ENCODE assay signal across 9 cellular contexts in genomic region chr20:63441777-63442493, GRCh38. TPM values are rescaled to one million over a fixed set of nuclear protein-coding genes. Genes with fewer than 3 reads are reported as not detected.
DNase-seq lines count a peak whose midpoint lies in the region; ATAC-seq and TF ChIP-seq lines count a peak whose summit lies in the region.
"Had no signal": no experiment of that assay in that cellular context is flagged by ENCODE, and none has a peak within 500 bp of the region (broad histone marks: within the 10 kb centered on the region; RNA-seq: fewer than 3 reads in every experiment).

No MANE protein-coding gene starts in this region.

- no peak for TF ChIP-seq POLR2A in body of pancreas (IDR thresholded peaks at IDR 0.05)

- no peaks in the 10 kb centered on the region for H3K36me3 Mint-ChIP-seq in stimulated activated naive B cell treated with anti-CD40 and anti-IgM and Interleukin-4, amounts not matched to agents 10 μg/mL and 1 μg/mL and 100 μg/mL, for 72 hours

- peak overlapping the region; percentile 23 to 41 for H3K4me3 Mint-ChIP-seq in stimulated activated naive B cell treated with anti-CD40 and anti-IgM and Interleukin-4, amounts not matched to agents 10 μg/mL and 1 μg/mL and 100 μg/mL, for 72 hours

- H3K9me3 Mint-ChIP-seq in stimulated activated naive B cell treated with anti-CD40 and anti-IgM and Interleukin-4, amounts not matched to agents 10 μg/mL and 1 μg/mL and 100 μg/mL, for 72 hours = peaks cover 9% of the 10 kb centered on the region in 2 donors

- H3K4me3 ChIP-seq in body of pancreas (no peak overlapping the region), lower lobe of right lung (no peak overlapping the region)

- WGBS in body of pancreas, 2 donors = 30 to 49% methylated on average over 8 to 18 of the region's 18 CpGs

- H3K4me1 Mint-ChIP-seq in stimulated activated naive B cell treated with anti-CD40 and anti-IgM and Interleukin-4, amounts not matched to agents 10 μg/mL and 1 μg/mL and 100 μg/mL, for 72 hours = peaks cover 21 to 23% of the 10 kb centered on the region in 2 donors

- peaks cover 31 to 55% of the 10 kb centered on the region in 2 donors for H3K27me3 Mint-ChIP-seq in stimulated activated naive B cell treated with anti-CD40 and anti-IgM and Interleukin-4, amounts not matched to agents 10 μg/mL and 1 μg/mL and 100 μg/mL, for 72 hours

- TF ChIP-seq CTCF in body of pancreas (IDR thresholded peaks at IDR 0.05) = peak in 5 of 7 experiments; percentile 15 to 36 (median 27)
- TF ChIP-seq CTCF in lower lobe of right lung (IDR thresholded peaks at IDR 0.05) = peak; percentile 25

- H3K4me1 ChIP-seq in body of pancreas = no peaks in the 10 kb centered on the region
- H3K4me1 ChIP-seq in lower lobe of right lung = no peaks in the 10 kb centered on the region

- H3K27ac ChIP-seq in body of pancreas = no peak overlapping the region
- no peak overlapping the region for H3K27ac ChIP-seq in lower lobe of right lung

- in situ Hi-C loops in KBM-7 (cut with MboI; ENCODE audit: low pct_unique_long_range_greater_than_20kb, low sequenced_read_pairs) = no loop called here

- peak; percentile 26 for DNase-seq in EL
- peak; percentile 80 for DNase-seq in KBM-7
- DNase-seq in UCSD-AML1 (lab: John Stamatoyannopoulos, UW; ENCODE audit: unreplicated experiment) = peak; percentile 83
- DNase-seq in body of pancreas = peak; percentile 43 to 74 (median 56)
- peak; percentile 58 for DNase-seq in lower lobe of right lung
- DNase-seq in stimulated activated naive B cell treated with anti-CD40 and anti-IgM and Interleukin-4, amounts not matched to agents 10 μg/mL and 1 μg/mL and 100 μg/mL, for 72 hours = peak; percentile 47
- no peak for DNase-seq in middle frontal gyrus (ENCODE audit: extremely low spot score, low spot score)

- peak; percentile 49 for ATAC-seq in body of pancreas
- peak; percentile 28 to 37 for ATAC-seq in lower lobe of right lung
- ATAC-seq in stimulated activated naive B cell treated with anti-CD40 and anti-IgM and Interleukin-4, amounts not matched to agents 10 μg/mL and 1 μg/mL and 100 μg/mL, for 72 hours (replicated peaks) = peak; percentile 54 to 65
- no peak for ATAC-seq in HG03439 (IDR thresholded peaks at IDR 0.05; ENCODE audit: unreplicated experiment)

- peak overlapping the region; percentile 72 for H3K27ac Mint-ChIP-seq in stimulated activated naive B cell treated with anti-CD40 and anti-IgM and Interleukin-4, amounts not matched to agents 10 μg/mL and 1 μg/mL and 100 μg/mL, for 72 hours

- intact Hi-C loops in body of pancreas (cut with DNase I) = no loop called here
- intact Hi-C loops in lower lobe of right lung (cut with DNase I) = no loop called here

- H3K27me3 ChIP-seq in body of pancreas (no peaks in the 10 kb centered on the region), lower lobe of right lung (ENCODE audit: low read depth) (peaks cover 24% of the 10 kb centered on the region)

- H3K36me3 ChIP-seq in body of pancreas (replicated peaks in 1 of 2; ENCODE audit: insufficient read depth in 1 of 2, low read depth in 2 of 2) (no peaks in the 10 kb centered on the region), lower lobe of right lung (no peaks in the 10 kb centered on the region)

- no peaks in the 10 kb centered on the region for H3K9me3 ChIP-seq in body of pancreas
- H3K9me3 ChIP-seq in lower lobe of right lung = no peaks in the 10 kb centered on the region

RNA-seq across cellular contexts. Expression of gene KCNQ2, which starts 30.5 kb away (rescaled TPM):
- total RNA-seq in body of pancreas = 1 to 10 TPM; 1.8 to 3.0 TPM
- not detected for total RNA-seq in lower lobe of right lung
- total RNA-seq: activated CD8-positive, alpha-beta memory T cell treated with anti-CD3 and anti-CD28 coated beads for 36 hours had no signal

RNA-seq across cellular contexts. Expression of gene EEF1A2, which starts 56.9 kb away (rescaled TPM):
- 10 to 100 TPM; 21.0 to 23.1 TPM for total RNA-seq in body of pancreas
- 0.77 TPM for total RNA-seq in lower lobe of right lung

Comparison
In these comparisons a context has a peak if more than half of its experiments do, and no peak if none do; other contexts are left out.
1. RNA of gene EEF1A2, which starts 56.9 kb away (total RNA-seq): 21.0 to 23.1 TPM in body of pancreas; 0.77 TPM in lower lobe of right lung (single experiment); every median in the first group is over 10 times any median in the second.